ENCODE assay signal across 1 cellular context in genomic region chr1:32365445-32365844, GRCh38.
TF ChIP-seq lines count a peak whose summit lies in the region.

No MANE protein-coding gene starts in this region.

TF ChIP-seq in IMR-90, 13 proteins besides CTCF, POLR2A, EP300 and RAD21:
- TF ChIP-seq SMC3 (IDR thresholded peaks at IDR 0.05; ENCODE audit: low read depth, low read length), result no peak
- TF ChIP-seq RFX5 (IDR thresholded peaks at IDR 0.05; ENCODE audit: low read depth, low read length), result no peak
- TF ChIP-seq CHD1 (IDR thresholded peaks at IDR 0.05; ENCODE audit: low read depth, low read length), result no peak
- no peak for TF ChIP-seq NFE2L2 (IDR thresholded peaks at IDR 0.05; ENCODE audit: low read depth, low read length)
- no peak for TF ChIP-seq MXI1 (IDR thresholded peaks at IDR 0.05; ENCODE audit: borderline replicate concordance, low read depth, low read length)
- TF ChIP-seq CEBPB (IDR thresholded peaks at IDR 0.05; ENCODE audit: low read depth, low read length), result no peak
- no peak for TF ChIP-seq ELK1 (IDR thresholded peaks at IDR 0.05; ENCODE audit: borderline replicate concordance, low read depth, low read length)
- no peak for TF ChIP-seq USF2 (IDR thresholded peaks at IDR 0.05; ENCODE audit: low read depth, low read length)
- no peak for TF ChIP-seq MAFK (IDR thresholded peaks at IDR 0.05; ENCODE audit: low read depth, low read length)
- TF ChIP-seq BHLHE40 (IDR thresholded peaks at IDR 0.05; ENCODE audit: low read depth, low read length), result no peak
- TF ChIP-seq MAZ (IDR thresholded peaks at IDR 0.05; ENCODE audit: borderline replicate concordance, low read depth, low read length), result no peak
- TF ChIP-seq FOS (IDR thresholded peaks at IDR 0.05; ENCODE audit: low read depth, low read length), result no peak
- no peak for TF ChIP-seq RCOR1 (IDR thresholded peaks at IDR 0.05; ENCODE audit: insufficient replicate concordance, low read length)
